Comparison of ENCODE assay signal across 8 cellular contexts in the genomic region with DNA sequence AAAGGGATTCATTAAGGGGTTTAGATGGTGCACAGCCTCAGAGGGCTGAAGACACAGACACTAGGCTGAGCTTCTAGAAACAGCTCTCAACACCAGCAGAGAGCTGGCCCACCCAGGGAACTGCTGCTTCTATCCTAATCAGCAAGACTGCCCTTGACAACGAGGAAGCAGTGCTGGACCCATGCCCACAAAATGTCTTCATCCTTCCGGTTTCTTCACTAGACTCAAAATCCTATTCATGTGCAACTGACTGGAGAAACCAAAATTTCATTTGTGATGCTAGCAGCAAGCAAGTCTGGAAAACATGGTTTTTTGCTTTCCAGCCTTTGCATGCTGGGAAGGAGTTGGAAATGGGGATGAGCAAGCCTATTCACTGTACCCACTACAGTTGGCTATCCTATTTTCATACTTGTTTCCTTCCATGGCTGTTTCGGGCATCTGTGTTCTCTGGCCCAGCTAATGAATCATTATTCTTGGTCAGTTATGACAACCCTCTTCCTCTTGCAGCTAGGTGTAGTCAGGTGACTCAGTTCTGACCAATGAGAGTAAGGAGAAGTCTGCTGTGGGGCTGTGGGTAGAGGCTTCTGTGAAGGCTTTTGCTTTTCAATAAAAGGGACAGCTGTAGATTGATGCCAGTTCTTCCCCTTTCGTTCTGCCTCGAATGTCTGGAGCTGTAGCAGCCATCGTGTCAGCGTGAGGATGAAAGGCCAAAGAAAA. TPM values are rescaled to one million over a fixed set of nuclear protein-coding genes. Genes with fewer than 3 reads are reported as not detected.
DNase-seq lines count a peak whose midpoint lies in the region; ATAC-seq, FAIRE-seq and TF ChIP-seq lines count a peak whose summit lies in the region.

No MANE protein-coding gene starts in this region.

- intact Hi-C loops in A673 (cut with micrococcal nuclease; ENCODE audit: unreplicated experiment) (no loop called here), prostate gland (cut with DNase I) (no loop called here)

- no peak for TF ChIP-seq POLR2A in prostate gland (IDR thresholded peaks at IDR 0.05)

- H3K36me3 ChIP-seq in A673 (ENCODE audit: insufficient read depth, low read length, poor library complexity, severe bottlenecking) (no peaks in the 10 kb centered on the region), prostate gland (no peaks in the 10 kb centered on the region)

- no peaks in the 10 kb centered on the region for H3K9me3 ChIP-seq in A673 (ENCODE audit: low read depth, low read length, poor library complexity, severe bottlenecking)
- H3K9me3 ChIP-seq in prostate gland = no peaks in the 10 kb centered on the region

- DNase-seq in A673 (ENCODE audit: low spot score) = peak; percentile 90
- no peak for DNase-seq in GM19239 (ENCODE audit: insufficient read length, low spot score)
- peak; percentile 87 for DNase-seq in SIG-M5 treated with dmso at 0.1 percent for 504 hours (lab: John Stamatoyannopoulos, UW; ENCODE audit: unreplicated experiment)
- DNase-seq in glomerular visceral epithelial cell (ENCODE audit: extremely low spot score) = peak; percentile 60
- DNase-seq in effector CD4-positive, alpha-beta T cell = no peak
- no peak for DNase-seq in prostate gland (ENCODE audit: low spot score)
- DNase-seq in NCI-H2196 treated with DMSO at 0.1 percent for 48 hours (lab: John Stamatoyannopoulos, UW; ENCODE audit: unreplicated experiment) = no peak

- peak overlapping the region; percentile 6 for H3K27ac ChIP-seq in A673 (ENCODE audit: low read depth, low read length, poor library complexity, severe bottlenecking)
- H3K27ac ChIP-seq in prostate gland = no peak overlapping the region

- TF ChIP-seq CTCF in A673 (conservative IDR thresholded peaks at IDR 0.05; ENCODE audit: low read depth, low read length) (no peak), prostate gland (IDR thresholded peaks at IDR 0.05) (no peak)

- peak; percentile 91 for FAIRE-seq in GM19239 (lab: Jason Lieb, UNC)

- 66% methylated on average over 7 of the region's 7 CpGs for WGBS in prostate gland

- H3K4me1 ChIP-seq in A673 (ENCODE audit: insufficient read depth, low read length, poor library complexity, severe bottlenecking) (peaks cover 16% of the 10 kb centered on the region), prostate gland (replicated peaks) (no peaks in the 10 kb centered on the region)

- CTCF ChIA-PET in A673 (lab: Charles Lee) = interaction anchor here (0.9 kb wide), 1 partner anchor 15 kb away, joined by 3 read pairs; no protein-coding TSS in a partner anchor

- no peaks in the 10 kb centered on the region for H3K27me3 ChIP-seq in A673 (replicated peaks; ENCODE audit: insufficient read depth, low read depth, low read length, poor library complexity)
- no peaks in the 10 kb centered on the region for H3K27me3 ChIP-seq in prostate gland (replicated peaks; ENCODE audit: insufficient read depth)

- no peak overlapping the region for H3K4me3 ChIP-seq in A673 (ENCODE audit: low read depth, low read length, poor library complexity, severe bottlenecking)
- H3K4me3 ChIP-seq in prostate gland = no peak overlapping the region

- no TSS peak for BruUV-seq in A673 (replicated peaks; lab: Mats Ljungman, UMichigan)

- ATAC-seq in HG03196 (IDR thresholded peaks at IDR 0.05; ENCODE audit: unreplicated experiment) = peak; percentile 93

- POLR2A ChIA-PET in A673 (lab: Charles Lee; ENCODE audit: low non-redundant PET) = interaction anchor here (0.6 kb wide), 1 partner anchor 461 kb away, joined by 3 read pairs; no protein-coding TSS in a partner anchor

RNA-seq across cellular contexts. Expression of a gene that starts 14.6 kb away (rescaled TPM):
- total RNA-seq in A673 (2021) = not detected in 2 replicates
- 1 to 10 TPM; 2.4 to 5.4 TPM for total RNA-seq in prostate gland

RNA-seq across cellular contexts. Expression of a gene that starts 33.0 kb away (rescaled TPM):
- total RNA-seq in A673 (2021) (not detected in 2 replicates), prostate gland (under 1 TPM in 1 of 2 donors, not detected in 1; 0.11 TPM)

Comparison
In these comparisons a context has a peak if more than half of its experiments do, and no peak if none do; other contexts are left out.
1. DNase-seq: peak in A673 (single experiment), SIG-M5 treated with dmso at 0.1 percent for 504 hours (single experiment) and glomerular visceral epithelial cell (single experiment); none in GM19239 (single experiment), effector CD4-positive, alpha-beta T cell (single experiment), prostate gland (single experiment) and NCI-H2196 treated with DMSO at 0.1 percent for 48 hours (single experiment).